1 cellular context compared by ENCODE assay signal in the genomic region with DNA sequence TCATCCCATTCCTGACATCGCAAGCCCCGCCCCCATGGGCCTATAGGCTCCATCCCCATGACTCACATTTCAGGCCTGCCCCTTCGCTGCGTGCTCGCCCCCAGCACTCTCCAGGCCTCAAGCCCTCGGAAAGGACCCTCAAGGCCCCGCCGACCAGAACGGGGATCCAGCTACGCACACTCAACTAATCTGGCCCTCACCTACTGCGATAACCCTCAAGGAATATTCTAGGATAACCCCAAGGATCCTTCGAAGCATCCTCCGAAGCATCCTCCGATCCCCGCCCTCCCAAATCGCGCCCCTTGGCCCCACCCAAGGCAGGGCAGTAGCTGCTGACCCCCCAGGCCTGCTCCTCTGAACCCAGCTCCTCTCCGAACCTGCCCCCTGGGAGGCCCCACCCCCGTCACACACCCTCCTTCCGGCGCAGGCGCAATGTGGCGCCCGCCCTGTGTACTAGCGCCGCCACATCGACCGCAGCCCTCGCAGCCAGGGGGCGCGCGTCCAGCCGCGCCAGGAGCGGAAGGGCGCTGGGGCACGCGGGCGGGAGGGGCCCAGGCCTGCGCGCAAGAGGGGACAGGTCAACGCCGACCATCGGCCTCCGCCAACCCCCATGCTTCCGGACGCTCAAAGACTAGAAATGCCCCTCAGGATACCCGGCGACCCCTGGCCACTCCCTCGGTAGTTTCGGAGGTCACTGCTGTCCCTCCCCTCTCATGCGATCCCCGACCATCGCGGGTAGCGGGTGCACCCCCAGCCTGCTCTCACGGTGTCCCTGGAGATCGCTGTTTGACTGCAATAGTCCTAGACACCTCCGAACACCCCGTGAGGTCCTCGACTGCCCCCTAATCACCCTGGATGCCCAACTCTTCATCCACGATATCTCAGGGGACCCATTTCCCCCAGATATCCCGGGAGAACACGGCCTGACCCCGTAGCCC.
TF ChIP-seq lines count a peak whose summit lies in the region.

No MANE protein-coding gene starts in this region.

TF ChIP-seq in HEK293, 187 proteins besides CTCF, POLR2A, EP300 and RAD21 (continued from another document):
- TF ChIP-seq, protein P1, sequence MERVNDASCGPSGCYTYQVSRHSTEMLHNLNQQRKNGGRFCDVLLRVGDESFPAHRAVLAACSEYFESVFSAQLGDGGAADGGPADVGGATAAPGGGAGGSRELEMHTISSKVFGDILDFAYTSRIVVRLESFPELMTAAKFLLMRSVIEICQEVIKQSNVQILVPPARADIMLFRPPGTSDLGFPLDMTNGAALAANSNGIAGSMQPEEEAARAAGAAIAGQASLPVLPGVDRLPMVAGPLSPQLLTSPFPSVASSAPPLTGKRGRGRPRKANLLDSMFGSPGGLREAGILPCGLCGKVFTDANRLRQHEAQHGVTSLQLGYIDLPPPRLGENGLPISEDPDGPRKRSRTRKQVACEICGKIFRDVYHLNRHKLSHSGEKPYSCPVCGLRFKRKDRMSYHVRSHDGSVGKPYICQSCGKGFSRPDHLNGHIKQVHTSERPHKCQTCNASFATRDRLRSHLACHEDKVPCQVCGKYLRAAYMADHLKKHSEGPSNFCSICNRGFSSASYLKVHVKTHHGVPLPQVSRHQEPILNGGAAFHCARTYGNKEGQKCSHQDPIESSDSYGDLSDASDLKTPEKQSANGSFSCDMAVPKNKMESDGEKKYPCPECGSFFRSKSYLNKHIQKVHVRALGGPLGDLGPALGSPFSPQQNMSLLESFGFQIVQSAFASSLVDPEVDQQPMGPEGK (tag by site-specific recombination; IDR thresholded peaks at IDR 0.05) = peak; percentile 99
- TF ChIP-seq ZNF549 (tag by site-specific recombination; IDR thresholded peaks at IDR 0.05) (no peak), ZNF707 (tag by site-specific recombination; IDR thresholded peaks at IDR 0.05) (no peak), ZBTB7A (tag by site-specific recombination; IDR thresholded peaks at IDR 0.05; ENCODE audit: low read depth) (0 out of 2 replicates have a peak, but pooled peaks have one; percentile 38), ZNF473 (tag by site-specific recombination; IDR thresholded peaks at IDR 0.05) (no peak), ZNF2 (tag by site-specific recombination; IDR thresholded peaks at IDR 0.05) (0 out of 2 replicates have a peak, but pooled peaks have one; percentile 6), ZIC2 (tag by site-specific recombination; IDR thresholded peaks at IDR 0.05) (peak; percentile 71)
- TF ChIP-seq, protein P2, sequence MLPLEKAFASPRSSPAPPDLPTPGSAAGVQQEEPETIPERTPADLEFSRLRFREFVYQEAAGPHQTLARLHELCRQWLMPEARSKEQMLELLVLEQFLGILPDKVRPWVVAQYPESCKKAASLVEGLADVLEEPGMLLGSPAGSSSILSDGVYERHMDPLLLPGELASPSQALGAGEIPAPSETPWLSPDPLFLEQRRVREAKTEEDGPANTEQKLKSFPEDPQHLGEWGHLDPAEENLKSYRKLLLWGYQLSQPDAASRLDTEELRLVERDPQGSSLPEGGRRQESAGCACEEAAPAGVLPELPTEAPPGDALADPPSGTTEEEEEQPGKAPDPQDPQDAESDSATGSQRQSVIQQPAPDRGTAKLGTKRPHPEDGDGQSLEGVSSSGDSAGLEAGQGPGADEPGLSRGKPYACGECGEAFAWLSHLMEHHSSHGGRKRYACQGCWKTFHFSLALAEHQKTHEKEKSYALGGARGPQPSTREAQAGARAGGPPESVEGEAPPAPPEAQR (tag by site-specific recombination; IDR thresholded peaks at IDR 0.05) = no peak
